Comparison of ENCODE assay signal across 12 cellular contexts in the genomic region with DNA sequence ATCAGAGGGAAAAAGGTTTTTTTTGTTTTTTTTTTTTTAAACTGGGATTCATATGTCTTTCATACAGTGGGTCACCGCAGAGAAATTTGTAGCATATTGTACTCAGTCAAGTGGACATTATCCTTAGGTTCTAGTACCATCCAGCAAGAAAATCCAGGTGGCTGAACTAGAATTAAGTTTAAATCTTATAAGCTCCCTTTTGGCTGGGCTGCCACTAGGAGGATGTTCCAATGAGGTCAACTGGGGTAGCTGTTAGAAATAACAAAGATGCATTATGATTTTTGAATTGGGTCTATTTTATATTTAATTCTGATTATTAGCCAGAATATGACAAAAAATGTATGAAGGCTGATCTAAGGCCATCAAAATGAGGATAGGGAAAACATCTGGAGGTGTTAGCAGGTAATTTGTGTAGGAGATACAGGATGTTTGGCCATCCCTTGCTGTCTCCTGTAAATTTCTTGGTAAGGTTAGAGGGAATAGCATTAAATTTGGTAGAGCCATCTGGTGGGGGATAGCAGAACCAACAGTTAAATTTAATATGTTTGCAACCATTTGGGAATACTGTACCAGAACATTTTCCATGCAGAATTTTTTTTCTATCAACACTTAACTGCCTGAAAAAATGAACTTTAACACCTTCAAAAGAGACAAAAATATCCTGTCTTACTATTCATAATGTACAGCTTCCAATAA.
DNase-seq lines count a peak whose midpoint lies in the region; TF ChIP-seq lines count a peak whose summit lies in the region.
"Had no signal": no experiment of that assay in that cellular context is flagged by ENCODE, and none has a peak within 500 bp of the region (broad histone marks: within the 10 kb centered on the region; RNA-seq: fewer than 3 reads in every experiment).

No MANE protein-coding gene starts in this region.

- no peak overlapping the region for H3K4me3 ChIP-seq in fibroblast of the aortic adventitia (ENCODE audit: low read depth, low read length)
- no peak overlapping the region for H3K4me3 ChIP-seq in SJCRH30
- H3K4me3 ChIP-seq: hepatocyte had no signal

- DNase-seq in HCEC 1CT = peak; percentile 5
- DNase-seq in RKO (ENCODE audit: low spot score) = peak; percentile 14
- peak; percentile 3 for DNase-seq in fibroblast of the aortic adventitia (ENCODE audit: low read depth)
- DNase-seq in DMS79 (lab: John Stamatoyannopoulos, UW) = no peak
- no peak for DNase-seq in NCI-H1048 (lab: John Stamatoyannopoulos, UW)
- no peak for DNase-seq in T-helper 9 cell
- DNase-seq in SJCRH30 = no peak
- DNase-seq: activated CD4-positive, CD25-positive, alpha-beta regulatory T cell; CD8-positive, alpha-beta memory T cell; NCI-H1694 treated with DMSO at 0.1 percent for 48 hours had no signal

- peak; percentile 59 for TF ChIP-seq CTCF in C4-2B (conservative IDR thresholded peaks at IDR 0.05)
- peak; percentile 21 for TF ChIP-seq CTCF in fibroblast of the aortic adventitia (IDR thresholded peaks at IDR 0.05; ENCODE audit: insufficient read depth, low read length)

- H3K27me3 ChIP-seq in SJCRH30 = no peaks in the 10 kb centered on the region
- H3K27me3 ChIP-seq: hepatocyte had no signal

- H3K27ac ChIP-seq in C4-2B (no peak overlapping the region), SJCRH30 (no peak overlapping the region)
- H3K27ac ChIP-seq: hepatocyte had no signal

- H3K36me3 ChIP-seq in SJCRH30 = no peaks in the 10 kb centered on the region

- H3K4me1 ChIP-seq in SJCRH30 = no peaks in the 10 kb centered on the region

- no peaks in the 10 kb centered on the region for H3K9me3 ChIP-seq in SJCRH30 (replicated peaks)

Comparison
In these comparisons a context has a peak if more than half of its experiments do, and no peak if none do; other contexts are left out.
1. DNase-seq: peak in HCEC 1CT (single experiment), RKO (single experiment) and fibroblast of the aortic adventitia (single experiment); none in DMS79 (single experiment), NCI-H1048 (single experiment), T-helper 9 cell (single experiment) and SJCRH30 (0 of 2).